Comparison of ENCODE assay signal across 9 cellular contexts in genomic region chr2:241530571-241530970, GRCh38.
"Had no signal": no experiment of that assay in that cellular context is flagged by ENCODE, and none has a peak within 500 bp of the region (broad histone marks: within the 10 kb centered on the region; RNA-seq: fewer than 3 reads in every experiment).

No MANE protein-coding gene starts in this region.

- ATAC-seq: HCT116, K562 had no signal

- H3K9me3 ChIP-seq: HAP-1 had no signal

- H3K36me3 ChIP-seq: HAP-1 had no signal

- H2AFZ ChIP-seq: GM23248 had no signal

- H3K4me3 ChIP-seq: GM23248, HAP-1, K562 had no signal

- DNase-seq: GM23248, GOT3, H7, HFFc6, IMR-90 had no signal

- H3K9ac ChIP-seq: GM23248 had no signal

- H3K4me1 ChIP-seq: HAP-1 had no signal

- H3K27ac ChIP-seq: GM23248, HL-60 had no signal
